ENCODE assay signal across 24 cellular contexts in genomic region chr10:20631229-20631628, GRCh38.
DNase-seq lines count a peak whose midpoint lies in the region; FAIRE-seq and TF ChIP-seq lines count a peak whose summit lies in the region.
"Had no signal": no experiment of that assay in that cellular context is flagged by ENCODE, and none has a peak within 500 bp of the region (broad histone marks: within the 10 kb centered on the region; RNA-seq: fewer than 3 reads in every experiment).

No MANE protein-coding gene starts in this region.

- H3K4me1 ChIP-seq in mammary epithelial cell (ENCODE audit: insufficient read depth, low read length) (peaks cover 16% of the 10 kb centered on the region), breast epithelium (no peaks in the 10 kb centered on the region), keratinocyte (ENCODE audit: control insufficient read depth, extremely low read depth, insufficient read depth, low read length) (peaks cover 8% of the 10 kb centered on the region)
- H3K4me1 ChIP-seq: A549, BLaER1 had no signal

- H3K27me3 ChIP-seq in mammary epithelial cell (ENCODE audit: insufficient read depth, low read length) = no peaks in the 10 kb centered on the region
- H3K27me3 ChIP-seq in breast epithelium = no peaks in the 10 kb centered on the region
- no peaks in the 10 kb centered on the region for H3K27me3 ChIP-seq in keratinocyte (ENCODE audit: control insufficient read depth, extremely low read depth, insufficient read depth, low read length)
- H3K27me3 ChIP-seq: BE2C, BLaER1 had no signal

- no peak for TF ChIP-seq POLR2A in breast epithelium (IDR thresholded peaks at IDR 0.05)
- no peak for TF ChIP-seq POLR2A in GM12891 (IDR thresholded peaks at IDR 0.05; ENCODE audit: low read depth, low read length)

- no peak overlapping the region for H3K4me3 ChIP-seq in mammary epithelial cell (replicated peaks in 1 of 3; ENCODE audit: insufficient read depth in 1 of 3, low read depth in 2 of 3, low read length in 3 of 3)
- H3K4me3 ChIP-seq in breast epithelium = no peak overlapping the region
- no peak overlapping the region for H3K4me3 ChIP-seq in keratinocyte (ENCODE audit: control insufficient read depth in 2 of 3, extremely low read depth in 1 of 3, insufficient read depth in 2 of 3, low read depth in 1 of 3, low read length in 3 of 3)
- H3K4me3 ChIP-seq: A549, BLaER1, GM12878 had no signal

- H3K36me3 ChIP-seq in mammary epithelial cell (ENCODE audit: insufficient read depth, low read length) (no peaks in the 10 kb centered on the region), breast epithelium (no peaks in the 10 kb centered on the region), keratinocyte (ENCODE audit: control insufficient read depth in 2 of 2, extremely low read depth in 1 of 2, insufficient read depth in 2 of 2, low read length in 2 of 2) (no peaks in the 10 kb centered on the region)
- H3K36me3 ChIP-seq: BE2C, BLaER1 had no signal

- in situ Hi-C loops in mammary epithelial cell (cut with MboI; ENCODE audit: low sequenced_read_pairs in 2 of 2) = no loop called here

- 100% methylated on average over 1 of the region's 1 CpG for WGBS in mammary epithelial cell (ENCODE audit: low coverage, missing lambda C conversion rate)

- H3K27ac ChIP-seq in mammary epithelial cell (ENCODE audit: insufficient read depth, low read depth, low read length) (no peak overlapping the region), breast epithelium (no peak overlapping the region), keratinocyte (ENCODE audit: control insufficient read depth, insufficient read depth, low read length) (no peak overlapping the region)
- H3K27ac ChIP-seq: 22Rv1, A549, BLaER1 had no signal

- H3K9me3 ChIP-seq in mammary epithelial cell (replicated peaks; ENCODE audit: insufficient read depth, low read length) = no peaks in the 10 kb centered on the region
- H3K9me3 ChIP-seq in breast epithelium = no peaks in the 10 kb centered on the region
- H3K9me3 ChIP-seq in keratinocyte (ENCODE audit: control insufficient read depth, low read depth, low read length) = no peaks in the 10 kb centered on the region
- H3K9me3 ChIP-seq: A549, BE2C, BLaER1 had no signal

- FAIRE-seq in keratinocyte (lab: Jason Lieb, UNC) (peak; percentile 13), GM12891 (lab: Jason Lieb, UNC) (no peak)
- FAIRE-seq: A549, GM12878, GM19239 had no signal

- H3K4me2 ChIP-seq in mammary epithelial cell (ENCODE audit: insufficient read depth, low read depth, low read length) (no peak overlapping the region), keratinocyte (ENCODE audit: control insufficient read depth, extremely low read depth, insufficient read depth, low read depth, low read length) (no peak overlapping the region)
- H3K4me2 ChIP-seq: A549, BLaER1 had no signal

- dilution Hi-C loops in mammary epithelial cell (cut with HindIII; ENCODE audit: low sequenced_read_pairs) = no loop called here
- dilution Hi-C loops in keratinocyte (cut with MboI; ENCODE audit: extremely low pct_ligation_motif_present, low sequenced_read_pairs) = no loop called here

- H3K9me1 ChIP-seq in keratinocyte (ENCODE audit: control insufficient read depth, extremely low read depth, insufficient read depth, low read length) = no peaks in the 10 kb centered on the region

- H4K20me1 ChIP-seq in mammary epithelial cell (ENCODE audit: insufficient read depth, low read length) (no peaks in the 10 kb centered on the region), keratinocyte (ENCODE audit: control insufficient read depth, extremely low read depth, insufficient read depth, low read length) (no peaks in the 10 kb centered on the region)
- H4K20me1 ChIP-seq: BLaER1 had no signal

- DNase-seq in mammary epithelial cell (no peak), breast epithelium (ENCODE audit: low spot score in 2 of 2) (no peak), keratinocyte (ENCODE audit: low read depth, low spot score) (no peak), GM12891 (ENCODE audit: insufficient read length, low spot score) (no peak), NAMALWA (ENCODE audit: low spot score) (no peak)
- DNase-seq: ACHN; BE2C; C1 segment of cervical spinal cord; CD4-positive, alpha-beta memory T cell; CD4-positive, CD25-positive, alpha-beta regulatory T cell; CD8-positive, alpha-beta memory T cell; COR-L47; DMS 273 treated with DMSO at 0.1 percent for 48 hours; DMS153; DMS53; DMS79; DND-41; EL; GDM1 had no signal

- intact Hi-C loops in mammary epithelial cell (cut with micrococcal nuclease) = no loop called here
- intact Hi-C loops in breast epithelium (cut with DNase I; ENCODE audit: low total_unique reads) = no loop called here

- BruUV-seq in mammary epithelial cell (replicated peaks; lab: Mats Ljungman, UMichigan) = no TSS peak

- peak overlapping the region; percentile 38 for H2AFZ ChIP-seq in mammary epithelial cell (ENCODE audit: low read depth, low read length)
- H2AFZ ChIP-seq in keratinocyte (ENCODE audit: control insufficient read depth, low read length) = no peak overlapping the region

- H3K9ac ChIP-seq in mammary epithelial cell (ENCODE audit: insufficient read depth, low read length) (no peak overlapping the region), keratinocyte (ENCODE audit: control insufficient read depth, extremely low read depth, insufficient read depth, low read length) (no peak overlapping the region)
- H3K9ac ChIP-seq: BLaER1 had no signal

- H3K79me2 ChIP-seq in mammary epithelial cell (ENCODE audit: insufficient read depth, low read length) (no peaks in the 10 kb centered on the region), keratinocyte (ENCODE audit: control insufficient read depth, insufficient read depth, low read length) (no peaks in the 10 kb centered on the region)

- TF ChIP-seq CTCF in mammary epithelial cell (conservative IDR thresholded peaks at IDR 0.05 in 1 of 2, IDR thresholded peaks at IDR 0.05 in 1 of 2; ENCODE audit: extremely low read depth in 1 of 2, insufficient read depth in 1 of 2, low read depth in 1 of 2, low read length in 2 of 2) (no peak), breast epithelium (IDR thresholded peaks at IDR 0.05) (no peak), keratinocyte (optimal IDR thresholded peaks at IDR 0.05 in 1 of 3, IDR thresholded peaks at IDR 0.05 in 1 of 3, conservative IDR thresholded peaks at IDR 0.05 in 1 of 3; ENCODE audit: extremely low read depth in 1 of 3, insufficient read depth in 2 of 3, low read length in 3 of 3) (no peak)

- CTCF ChIA-PET in mammary epithelial cell (lab: Charles Lee; ENCODE audit: low non-redundant PET) = no interaction called here

TF ChIP-seq in GM12891, 5 proteins besides CTCF, POLR2A, EP300 and RAD21:
- TF ChIP-seq POLR2AphosphoS5 (IDR thresholded peaks at IDR 0.05; ENCODE audit: low read depth, low read length) (no peak), TAF1 (IDR thresholded peaks at IDR 0.05; ENCODE audit: low read depth, low read length) (no peak), SPI1 (IDR thresholded peaks at IDR 0.05; ENCODE audit: low read depth, low read length) (no peak), POU2F2 (IDR thresholded peaks at IDR 0.05; ENCODE audit: low read depth, low read length) (no peak), PAX5 (IDR thresholded peaks at IDR 0.05; ENCODE audit: insufficient read depth, low read length, severe bottlenecking) (no peak)
